7 cellular contexts compared by ENCODE assay signal in genomic region chr2:2619995-2620394, GRCh38.
"Had no signal": no experiment of that assay in that cellular context is flagged by ENCODE, and none has a peak within 500 bp of the region (broad histone marks: within the 10 kb centered on the region; RNA-seq: fewer than 3 reads in every experiment).

No MANE protein-coding gene starts in this region.

- H2AFZ ChIP-seq: GM23248 had no signal

- DNase-seq: GM23248, GOT3, H7, HFFc6, IMR-90 had no signal

- H3K36me3 ChIP-seq: HAP-1 had no signal

- H3K9ac ChIP-seq: GM23248 had no signal

- H3K9me3 ChIP-seq: HAP-1 had no signal

- H3K4me3 ChIP-seq: GM23248, HAP-1 had no signal

- H3K4me1 ChIP-seq: HAP-1 had no signal

- H3K4me3 Mint-ChIP-seq: HFFc6 had no signal

- H3K27ac ChIP-seq: GM23248 had no signal

- ATAC-seq: HCT116 had no signal

- H3K27ac Mint-ChIP-seq: HFFc6 had no signal
